Comparison of ENCODE assay signal across 2 cellular contexts in genomic region chr2:28558421-28558820, GRCh38.
TF ChIP-seq lines count a peak whose summit lies in the region.

No MANE protein-coding gene starts in this region.

TF ChIP-seq in K562, 482 proteins besides CTCF, POLR2A, EP300 and RAD21 (continued from another document):
- TF ChIP-seq RERE (CRISPR knock-in tag; IDR thresholded peaks at IDR 0.05; ENCODE audit: borderline replicate concordance): no peak

TF ChIP-seq in HepG2, 621 proteins besides CTCF, POLR2A, EP300 and RAD21 (continued from another document):
- peak; percentile 81 for TF ChIP-seq MNT (IDR thresholded peaks at IDR 0.05)
